8 cellular contexts compared by ENCODE assay signal in genomic region chr5:63125862-63126261, GRCh38.
A peak's percentile ranks its signal among the peaks of the same experiment; 100 is the strongest.
DNase-seq lines count a peak whose midpoint lies in the region; ATAC-seq and TF ChIP-seq lines count a peak whose summit lies in the region.

No MANE protein-coding gene starts in this region.

- no peak overlapping the region for H3K4me3 Mint-ChIP-seq in activated naive CD8-positive, alpha-beta T cell treated with anti-CD3 and anti-CD28 coated beads for 36 hours

- H3K4me1 ChIP-seq in lower lobe of right lung = peaks cover 7% of the 10 kb centered on the region

- H3K27me3 Mint-ChIP-seq in activated naive CD8-positive, alpha-beta T cell treated with anti-CD3 and anti-CD28 coated beads for 36 hours = peaks cover 5% of the 10 kb centered on the region

- H3K36me3 ChIP-seq in lower lobe of right lung = no peaks in the 10 kb centered on the region

- intact Hi-C loops in lower lobe of right lung (cut with DNase I) = no loop called here

- no peaks in the 10 kb centered on the region for H3K27me3 ChIP-seq in lower lobe of right lung (ENCODE audit: low read depth)

- no peak overlapping the region for H3K27ac ChIP-seq in lower lobe of right lung

- H3K4me3 ChIP-seq in lower lobe of right lung = no peak overlapping the region

- ATAC-seq in GM21717 (IDR thresholded peaks at IDR 0.05; ENCODE audit: unreplicated experiment) (peak; percentile 77), lower lobe of right lung (peak; percentile 39 to 73)

- peak; percentile 44 for TF ChIP-seq CTCF in lower lobe of right lung (IDR thresholded peaks at IDR 0.05)

- H3K27ac Mint-ChIP-seq in activated naive CD8-positive, alpha-beta T cell treated with anti-CD3 and anti-CD28 coated beads for 36 hours = no peak overlapping the region

- H3K9me3 ChIP-seq in lower lobe of right lung = no peaks in the 10 kb centered on the region

- no peaks in the 10 kb centered on the region for H3K4me1 Mint-ChIP-seq in activated naive CD8-positive, alpha-beta T cell treated with anti-CD3 and anti-CD28 coated beads for 36 hours

- no peaks in the 10 kb centered on the region for H3K36me3 Mint-ChIP-seq in activated naive CD8-positive, alpha-beta T cell treated with anti-CD3 and anti-CD28 coated beads for 36 hours

- DNase-seq in NCI-H345 (lab: John Stamatoyannopoulos, UW) = peak; percentile 4
- no peak for DNase-seq in NCI-H345 treated with DMSO at 0.1 percent for 48 hours (lab: John Stamatoyannopoulos, UW; ENCODE audit: unreplicated experiment)
- DNase-seq in HuH-7.5 (ENCODE audit: low spot score) = peak; percentile 10
- peak; percentile 2 for DNase-seq in activated naive CD8-positive, alpha-beta T cell treated with anti-CD3 and anti-CD28 coated beads for 36 hours
- no peak for DNase-seq in lower lobe of right lung
- no peak for DNase-seq in NCI-H2029 (lab: John Stamatoyannopoulos, UW)
- no peak for DNase-seq in NCI-H1048 (lab: John Stamatoyannopoulos, UW)

- no peaks in the 10 kb centered on the region for H3K9me3 Mint-ChIP-seq in activated naive CD8-positive, alpha-beta T cell treated with anti-CD3 and anti-CD28 coated beads for 36 hours

Comparison
In these comparisons a context has a peak if more than half of its experiments do, and no peak if none do; other contexts are left out.
1. DNase-seq: peak in NCI-H345 (single experiment), HuH-7.5 (single experiment) and activated naive CD8-positive, alpha-beta T cell treated with anti-CD3 and anti-CD28 coated beads for 36 hours (single experiment); none in NCI-H345 treated with DMSO at 0.1 percent for 48 hours (single experiment), lower lobe of right lung (single experiment), NCI-H2029 (single experiment) and NCI-H1048 (single experiment).